In the genomic region with DNA sequence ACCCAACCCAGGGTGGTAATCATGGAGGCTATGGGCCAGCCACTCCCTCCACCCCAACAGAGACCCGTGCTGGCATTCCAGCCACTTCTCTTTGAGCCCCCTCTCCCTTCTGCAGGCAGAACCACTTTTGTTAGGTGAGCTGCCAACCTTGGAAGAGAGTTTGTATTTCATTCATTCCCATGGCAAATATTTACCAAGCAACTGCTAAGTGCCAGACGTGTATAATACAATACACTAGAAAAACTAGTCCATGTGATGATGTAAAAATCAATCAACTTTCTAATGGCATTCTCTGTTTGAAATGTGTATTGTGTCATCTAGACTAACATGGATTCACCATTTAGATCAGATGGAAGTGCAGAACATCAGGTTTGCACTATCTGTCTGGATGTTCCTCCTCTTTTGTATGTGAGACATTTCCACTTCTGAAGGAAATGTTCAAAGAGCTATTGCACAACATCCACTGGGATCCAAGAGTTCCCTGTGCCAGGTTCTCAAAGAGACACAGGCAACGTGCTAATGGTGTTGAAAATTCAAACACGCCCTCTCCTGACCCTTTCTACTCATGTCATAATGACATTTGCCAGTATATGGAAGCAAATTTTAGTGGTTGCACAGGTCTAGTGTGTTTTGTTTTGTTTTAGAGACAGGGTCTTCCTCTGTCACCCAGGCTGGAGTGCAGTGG, we compare ENCODE assay signal across 19 cellular contexts. TPM values are rescaled to one million over a fixed set of nuclear protein-coding genes. Genes with fewer than 3 reads are reported as not detected.
A peak's percentile ranks its signal among the peaks of the same experiment; 100 is the strongest.
DNase-seq lines count a peak whose midpoint lies in the region; ATAC-seq and TF ChIP-seq lines count a peak whose summit lies in the region.
"Had no signal": no experiment of that assay in that cellular context is flagged by ENCODE, and none has a peak within 500 bp of the region (broad histone marks: within the 10 kb centered on the region; RNA-seq: fewer than 3 reads in every experiment).

No MANE protein-coding gene starts in this region.

- peak; percentile 79 for ATAC-seq in Right ventricle myocardium inferior
- ATAC-seq in HG02973 (IDR thresholded peaks at IDR 0.05; ENCODE audit: unreplicated experiment) = no peak
- ATAC-seq: stimulated activated naive B cell treated with anti-CD40 and anti-IgM and Interleukin-4, amounts not matched to agents 10 μg/mL and 1 μg/mL and 100 μg/mL, for 72 hours had no signal

- 0 out of 2 replicates have a peak overlapping the region, but pooled peaks have one; percentile 32 for H2AFZ ChIP-seq in OCI-LY3 (ENCODE audit: low read depth, low read length)

- H3K27me3 ChIP-seq in left ventricle myocardium inferior (ENCODE audit: low read depth) = peaks cover 40% of the 10 kb centered on the region
- H3K27me3 ChIP-seq in OCI-LY3 (ENCODE audit: low read depth, low read length) = peaks cover 8% of the 10 kb centered on the region; the same call in 1 of the 2 replicates
- H3K27me3 ChIP-seq in stomach smooth muscle (ENCODE audit: control insufficient read depth in 1 of 2, insufficient read depth in 2 of 2, low read length in 2 of 2) = peaks cover 0 to 2% of the 10 kb centered on the region in 2 donors
- H3K27me3 ChIP-seq in ascending aorta = peaks cover 5% of the 10 kb centered on the region

- H3K4me2 ChIP-seq in OCI-LY3 (ENCODE audit: low read length) = no peak overlapping the region

- intact Hi-C loops in Right ventricle myocardium inferior (cut with DNase I) (no loop called here), left ventricle myocardium inferior (cut with micrococcal nuclease) (no loop called here), ascending aorta (cut with DNase I) (no loop called here)

- H3K27ac ChIP-seq in left ventricle myocardium inferior (replicated peaks) = no peak overlapping the region
- H3K27ac ChIP-seq in OCI-LY3 (ENCODE audit: low read length) = no peak overlapping the region
- H3K27ac ChIP-seq in stomach smooth muscle (ENCODE audit: low read length) = peak overlapping the region; percentile 82
- H3K27ac ChIP-seq in ascending aorta = no peak overlapping the region
- H3K27ac ChIP-seq: skin epidermis, uterus had no signal

- no peak overlapping the region for H3K4me3 ChIP-seq in left ventricle myocardium inferior
- no peak overlapping the region for H3K4me3 ChIP-seq in OCI-LY3 (ENCODE audit: low read length)
- no peak overlapping the region for H3K4me3 ChIP-seq in fibroblast of villous mesenchyme (ENCODE audit: low read depth, low read length)
- no peak overlapping the region for H3K4me3 ChIP-seq in stomach smooth muscle (ENCODE audit: low read length in 2 of 2)
- H3K4me3 ChIP-seq in ascending aorta = no peak overlapping the region
- H3K4me3 ChIP-seq: skin epidermis, uterus had no signal

- no peaks in the 10 kb centered on the region for H4K20me1 ChIP-seq in OCI-LY3 (ENCODE audit: insufficient read depth, low read length)

- no peak for TF ChIP-seq CTCF in left ventricle myocardium inferior (IDR thresholded peaks at IDR 0.05; ENCODE audit: borderline replicate concordance)
- TF ChIP-seq CTCF in OCI-LY3 (IDR thresholded peaks at IDR 0.05; ENCODE audit: low read depth, low read length) = peak; percentile 20; the same call in 1 of the 2 replicates
- TF ChIP-seq CTCF in fibroblast of villous mesenchyme (IDR thresholded peaks at IDR 0.05; ENCODE audit: insufficient read depth, low read depth, low read length) = no peak
- TF ChIP-seq CTCF in ascending aorta (IDR thresholded peaks at IDR 0.05) = no peak

- H3K9ac ChIP-seq in OCI-LY3 (ENCODE audit: low read length) (no peak overlapping the region), stomach smooth muscle (ENCODE audit: low read length in 2 of 2) (peak overlapping the region in 1 of 2 donors; percentile 36)

- no peaks in the 10 kb centered on the region for H3K79me2 ChIP-seq in OCI-LY3 (ENCODE audit: low read length)

- no peak for DNase-seq in Right ventricle myocardium inferior (ENCODE audit: missing footprints)
- no peak for DNase-seq in left ventricle myocardium inferior
- peak; percentile 40 for DNase-seq in fibroblast of villous mesenchyme (ENCODE audit: low read depth)
- no peak for DNase-seq in ascending aorta (ENCODE audit: low spot score in 2 of 2)
- no peak for DNase-seq in activated CD4-positive, CD25-positive, alpha-beta regulatory T cell (lab: John Stamatoyannopoulos, UW)
- DNase-seq: activated CD4-positive, alpha-beta T cell treated with anti-CD3 and anti-CD28 coated beads, Interleukin-2, amount 10 ng/mL, durations not matched to agents 24 days and 14 days; Caco-2; caudate nucleus; effector CD8-positive, alpha-beta T cell; foreskin melanocyte; immature natural killer cell; NCI-H1105 treated with DMSO at 0.1 percent for 48 hours; NCI-H524; stimulated activated naive B cell treated with anti-CD40 and anti-IgM and Interleukin-4, amounts not matched to agents 10 μg/mL and 1 μg/mL and 100 μg/mL, for 72 hours; uterus had no signal

- no peaks in the 10 kb centered on the region for H3K9me3 ChIP-seq in left ventricle myocardium inferior (replicated peaks)
- no peaks in the 10 kb centered on the region for H3K9me3 ChIP-seq in OCI-LY3 (ENCODE audit: insufficient read depth, low read length)
- H3K9me3 ChIP-seq in stomach smooth muscle (ENCODE audit: control insufficient read depth in 2 of 2, low read length in 2 of 2) = no peaks in the 10 kb centered on the region
- no peaks in the 10 kb centered on the region for H3K9me3 ChIP-seq in ascending aorta
- H3K9me3 ChIP-seq: Caco-2, uterus had no signal

- H3K4me1 ChIP-seq in left ventricle myocardium inferior (peaks cover 17% of the 10 kb centered on the region), OCI-LY3 (ENCODE audit: low read length) (no peaks in the 10 kb centered on the region), stomach smooth muscle (ENCODE audit: control insufficient read depth, insufficient read depth, low read length) (peaks cover 26% of the 10 kb centered on the region), ascending aorta (no peaks in the 10 kb centered on the region)

- H3K36me3 ChIP-seq in left ventricle myocardium inferior (no peaks in the 10 kb centered on the region), OCI-LY3 (replicated peaks; ENCODE audit: low read depth, low read length) (no peaks in the 10 kb centered on the region), stomach smooth muscle (ENCODE audit: control insufficient read depth in 2 of 2, insufficient read depth in 2 of 2, low read length in 2 of 2) (no peaks in the 10 kb centered on the region), ascending aorta (no peaks in the 10 kb centered on the region)
- H3K36me3 ChIP-seq: uterus had no signal

RNA-seq across cellular contexts. Expression of a gene that starts 5.4 kb away (rescaled TPM):
- total RNA-seq in Right ventricle myocardium inferior (not detected), left ventricle myocardium inferior (not detected), fibroblast of villous mesenchyme (not detected in 2 replicates), ascending aorta (not detected)
- total RNA-seq: activated CD4-positive, alpha-beta T cell treated with anti-CD3 and anti-CD28 coated beads, Interleukin-2, amount 10 ng/mL, durations not matched to agents 24 days and 14 days; Caco-2; uterus had no signal

RNA-seq across cellular contexts. Expression of a gene that starts 22.2 kb away (rescaled TPM):
- total RNA-seq in Right ventricle myocardium inferior (9.3 TPM), left ventricle myocardium inferior (11.4 TPM), fibroblast of villous mesenchyme (3.5 TPM in 2 replicates), ascending aorta (0.96 TPM)
